ENCODE assay signal across 28 cellular contexts in genomic region chr15:36136054-36136453, GRCh38.
"Had no signal": no experiment of that assay in that cellular context is flagged by ENCODE, and none has a peak within 500 bp of the region (broad histone marks: within the 10 kb centered on the region; RNA-seq: fewer than 3 reads in every experiment).

No MANE protein-coding gene starts in this region.

- H3K9me3 ChIP-seq: gastrocnemius medialis, neutrophil, ovary, right lobe of liver, vagina had no signal

- H2AFZ ChIP-seq: hepatocyte had no signal

- H3K79me2 ChIP-seq: hepatocyte had no signal

- H3K27ac ChIP-seq: gastrocnemius medialis, hepatocyte, neutrophil, ovary, right lobe of liver, skin epidermis, vagina, VCaP had no signal

- H3K4me1 ChIP-seq: gastrocnemius medialis, right lobe of liver, vagina had no signal

- ATAC-seq: gastrocnemius medialis; left cardiac atrium; right lobe of liver; stimulated activated memory B cell treated with anti-CD40 and anti-IgM and Interleukin-4, amounts not matched to agents 10 μg/mL and 1 μg/mL and 100 μg/mL, for 72 hours; stimulated activated naive CD8-positive, alpha-beta T cell treated with anti-CD3 and anti-CD28 coated beads, Interleukin-15, amount 100 ng/mL, for 72 hours had no signal

- H3K4me3 ChIP-seq: gastrocnemius medialis, hepatocyte, ovary, right lobe of liver, skin epidermis, vagina had no signal

- H3K36me3 ChIP-seq: gastrocnemius medialis, neutrophil, ovary, right lobe of liver, vagina had no signal

- DNase-seq: activated CD4-positive, alpha-beta T cell treated with anti-CD3 and anti-CD28 coated beads for 48 hours; activated CD4-positive, alpha-beta T cell treated with anti-CD3 and anti-CD28 coated beads, Interleukin-2, amount 50 U/mL, for 48 hours; activated CD8-positive, alpha-beta memory T cell treated with anti-CD3 and anti-CD28 coated beads for 24 hours; activated gamma-delta T cell; activated naive CD4-positive, alpha-beta T cell treated with anti-CD3 and anti-CD28 coated beads, Interleukin-2, amount 10 ng/mL, durations not matched to agents 7 days and 5 days; activated naive CD8-positive, alpha-beta T cell treated with anti-CD3 and anti-CD28 coated beads, Interleukin-2, amount 10 ng/mL, durations not matched to agents 7 days and 5 days; central memory CD4-positive, alpha-beta T cell; dermis blood vessel endothelial cell; effector CD4-positive, alpha-beta T cell; gastrocnemius medialis; left cardiac atrium; mammary epithelial cell; naive B cell; nephron progenitor cell; ovary; right lobe of liver; stimulated activated CD4-positive, alpha-beta T cell treated with anti-CD3 and anti-CD28 coated beads, Interleukin-1b, Interleukin-23, amount 100 ng/mL, for 48 hours; stimulated activated CD4-positive, alpha-beta T cell treated with anti-CD3 and anti-CD28 coated beads, Interleukin-4, amount 100 ng/mL, for 4 hours; stimulated activated CD8-positive, alpha-beta memory T cell treated with anti-CD3 and anti-CD28 coated beads, Interleukin-4, amount 100 ng/mL, for 48 hours; stimulated activated naive CD8-positive, alpha-beta T cell treated with anti-CD3 and anti-CD28 coated beads, Interleukin-15, amount 100 ng/mL, for 72 hours; substantia nigra; T-helper 9 cell had no signal

- H3K27me3 ChIP-seq: gastrocnemius medialis, hepatocyte, neutrophil, ovary, right lobe of liver, vagina had no signal

- H3K4me2 ChIP-seq: hepatocyte had no signal
